10 cellular contexts compared by ENCODE assay signal in the genomic region with DNA sequence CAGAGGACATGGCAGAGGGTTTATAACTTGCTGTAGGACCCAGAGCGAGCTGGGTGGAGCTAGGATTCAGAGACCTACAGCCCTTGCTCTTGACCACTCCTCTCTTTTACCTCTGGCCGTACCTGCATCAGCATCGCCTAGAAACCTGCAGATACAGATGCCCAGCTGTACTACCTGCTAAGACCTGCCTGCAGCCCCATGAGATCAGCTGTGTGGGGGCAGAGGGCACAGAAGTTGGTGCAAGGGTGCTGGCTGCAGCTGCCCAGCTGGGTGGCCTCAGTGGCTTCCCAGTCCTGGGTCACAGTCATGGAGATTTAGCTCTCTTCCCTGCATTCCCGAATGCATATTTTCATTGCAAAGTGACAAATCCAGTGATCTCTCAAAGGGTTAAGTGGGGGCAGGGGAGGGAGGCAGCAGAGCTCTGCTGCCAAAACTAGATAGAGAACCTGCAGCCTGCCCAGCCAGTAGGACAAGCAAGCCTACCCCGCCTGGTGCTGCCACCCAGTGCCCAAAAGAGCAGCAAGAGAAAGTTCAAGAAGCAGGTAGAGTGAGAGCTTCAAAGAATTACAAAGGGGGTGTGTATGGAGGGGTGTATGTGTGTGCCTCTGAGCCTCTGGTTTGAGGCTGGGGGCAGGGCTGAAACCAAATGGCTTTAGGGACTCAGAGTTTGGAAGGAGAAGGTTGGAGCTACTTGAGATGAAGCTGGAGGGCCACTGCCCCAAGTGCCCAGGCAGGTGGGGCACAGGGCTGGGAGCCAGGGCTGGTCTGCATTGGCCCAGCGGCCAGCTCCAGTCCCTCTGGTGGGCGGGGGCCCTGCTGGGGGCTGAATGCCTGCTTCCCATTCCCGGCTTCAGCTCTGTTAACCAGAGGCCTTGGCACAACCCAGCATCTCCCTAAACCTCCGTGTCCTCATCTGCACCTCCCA. TPM values are rescaled to one million over a fixed set of nuclear protein-coding genes. Genes with fewer than 3 reads are reported as not detected.
DNase-seq lines count a peak whose midpoint lies in the region; ATAC-seq, FAIRE-seq and TF ChIP-seq lines count a peak whose summit lies in the region.
"Had no signal": no experiment of that assay in that cellular context is flagged by ENCODE, and none has a peak within 500 bp of the region (broad histone marks: within the 10 kb centered on the region; RNA-seq: fewer than 3 reads in every experiment).

No MANE protein-coding gene starts in this region.

- peak; percentile 39 for TF ChIP-seq CTCF in BE2C (IDR thresholded peaks at IDR 0.05; ENCODE audit: low read depth, low read length)

- ATAC-seq in HG03280 (IDR thresholded peaks at IDR 0.05; ENCODE audit: unreplicated experiment) = no peak
- no peak for ATAC-seq in GM18868 (IDR thresholded peaks at IDR 0.05; ENCODE audit: unreplicated experiment)

- no peaks in the 10 kb centered on the region for H3K9me3 ChIP-seq in BE2C

- H3K4me3 ChIP-seq in BE2C (ENCODE audit: low read depth, low read length) = no peak overlapping the region
- H3K4me3 ChIP-seq: SK-N-MC had no signal

- FAIRE-seq in H54 (lab: Jason Lieb, UNC) = no peak
- FAIRE-seq: endometrium had no signal

- no peaks in the 10 kb centered on the region for H3K9me3 Mint-ChIP-seq in activated CD4-positive, alpha-beta T cell treated with anti-CD3 and anti-CD28 coated beads, Interleukin-2, amount 10 ng/mL, durations not matched to agents 7 days and 5 days

- H3K36me3 ChIP-seq in BE2C = no peaks in the 10 kb centered on the region

- DNase-seq in BE2C (no peak), H54 (ENCODE audit: insufficient read length, low spot score) (peak; percentile 58), islet precursor cell (peak; percentile 64), DMS79 treated with DMSO at 0.1 percent for 48 hours (lab: John Stamatoyannopoulos, UW) (no peak), epidermal melanocyte (ENCODE audit: insufficient read length, low spot score) (no peak)
- peak; percentile 53 for DNase-seq in activated CD4-positive, alpha-beta T cell treated with anti-CD3 and anti-CD28 coated beads, Interleukin-2, amount 10 ng/mL, durations not matched to agents 7 days and 5 days

- H3K36me3 Mint-ChIP-seq in activated CD4-positive, alpha-beta T cell treated with anti-CD3 and anti-CD28 coated beads, Interleukin-2, amount 10 ng/mL, durations not matched to agents 7 days and 5 days (ENCODE audit: low read depth) = no peaks in the 10 kb centered on the region

- H3K27me3 Mint-ChIP-seq in activated CD4-positive, alpha-beta T cell treated with anti-CD3 and anti-CD28 coated beads, Interleukin-2, amount 10 ng/mL, durations not matched to agents 7 days and 5 days = no peaks in the 10 kb centered on the region

- no peak overlapping the region for H3K27ac Mint-ChIP-seq in activated CD4-positive, alpha-beta T cell treated with anti-CD3 and anti-CD28 coated beads, Interleukin-2, amount 10 ng/mL, durations not matched to agents 7 days and 5 days

- POLR2A ChIA-PET in activated CD4-positive, alpha-beta T cell treated with anti-CD3 and anti-CD28 coated beads, Interleukin-2, amount 10 ng/mL, durations not matched to agents 7 days and 5 days (lab: Charles Lee) = interaction anchor here (0.8 kb wide), 1 partner anchor 122 kb away, joined by 3 read pairs; no protein-coding TSS in a partner anchor

- H3K4me3 Mint-ChIP-seq in activated CD4-positive, alpha-beta T cell treated with anti-CD3 and anti-CD28 coated beads, Interleukin-2, amount 10 ng/mL, durations not matched to agents 7 days and 5 days = no peak overlapping the region

- H3K27me3 ChIP-seq in BE2C = no peaks in the 10 kb centered on the region

- H3K4me1 ChIP-seq in BE2C = no peaks in the 10 kb centered on the region

- TF ChIP-seq POLR2A in H54 (IDR thresholded peaks at IDR 0.05; ENCODE audit: low read depth, low read length) = no peak

- CTCF ChIA-PET in activated CD4-positive, alpha-beta T cell treated with anti-CD3 and anti-CD28 coated beads, Interleukin-2, amount 10 ng/mL, durations not matched to agents 7 days and 5 days (lab: Charles Lee) = interaction anchor here (0.7 to 4.4 kb wide), 4 partner anchors 62 to 229 kb away, joined by 3 to 39 read pairs (median 4); no protein-coding TSS in a partner anchor

- H3K4me1 Mint-ChIP-seq in activated CD4-positive, alpha-beta T cell treated with anti-CD3 and anti-CD28 coated beads, Interleukin-2, amount 10 ng/mL, durations not matched to agents 7 days and 5 days = no peaks in the 10 kb centered on the region

RNA-seq across cellular contexts. Expression of gene FAM241B, which starts 6.8 kb away (rescaled TPM):
- polyA plus RNA-seq in BE2C (2012; ENCODE audit: insufficient read depth, insufficient read length, low read depth) = 23.3 TPM
- 1 to 10 TPM; 3.4 to 4.2 TPM for total RNA-seq in activated CD4-positive, alpha-beta T cell treated with anti-CD3 and anti-CD28 coated beads, Interleukin-2, amount 10 ng/mL, durations not matched to agents 7 days and 5 days

Comparison
In these comparisons a context has a peak if more than half of its experiments do, and no peak if none do; other contexts are left out.
1. DNase-seq: peak in H54 (single experiment), activated CD4-positive, alpha-beta T cell treated with anti-CD3 and anti-CD28 coated beads, Interleukin-2, amount 10 ng/mL, durations not matched to agents 7 days and 5 days (single experiment) and islet precursor cell (single experiment); none in BE2C (single experiment), DMS79 treated with DMSO at 0.1 percent for 48 hours (single experiment) and epidermal melanocyte (single experiment).